In genomic region chr2:202643012-202643858, GRCh38 we compare ENCODE assay signal across 13 cellular contexts.
DNase-seq lines count a peak whose midpoint lies in the region; ATAC-seq, FAIRE-seq and TF ChIP-seq lines count a peak whose summit lies in the region.
"Had no signal": no experiment of that assay in that cellular context is flagged by ENCODE, and none has a peak within 500 bp of the region (broad histone marks: within the 10 kb centered on the region; RNA-seq: fewer than 3 reads in every experiment).

No MANE protein-coding gene starts in this region.

- no peak overlapping the region for H3K9ac ChIP-seq in parathyroid adenoma

- intact Hi-C loops in tibial artery (cut with DNase I; ENCODE audit: low total_unique reads) = no loop called here

- DNase-seq in GM18507 (ENCODE audit: extremely low spot score, insufficient read length, low read depth) = no peak
- DNase-seq in NB4 (ENCODE audit: low read depth) = peak; percentile 27
- DNase-seq in central memory CD8-positive, alpha-beta T cell (ENCODE audit: low spot score in 2 of 2) = no peak
- DNase-seq in NCI-H2107 treated with DMSO at 0.1 percent for 48 hours (lab: John Stamatoyannopoulos, UW; ENCODE audit: unreplicated experiment) = no peak
- no peak for DNase-seq in GDM1 (lab: John Stamatoyannopoulos, UW)
- DNase-seq in tibial artery = no peak
- no peak for DNase-seq in DMS114 treated with DMSO at 0.1 percent for 48 hours (lab: John Stamatoyannopoulos, UW; ENCODE audit: unreplicated experiment)
- DNase-seq: DMS79 treated with DMSO at 0.1 percent for 48 hours, heart left ventricle, NCI-H2029 had no signal

- no peak for TF ChIP-seq POLR2A in NB4 (IDR thresholded peaks at IDR 0.05; ENCODE audit: extremely low read depth, insufficient read length)

- H3K27ac ChIP-seq in parathyroid adenoma (peak overlapping the region; percentile 34), tibial artery (no peak overlapping the region)
- H3K27ac ChIP-seq: SJSA1 had no signal

- ATAC-seq in central memory CD8-positive, alpha-beta T cell (replicated peaks; ENCODE audit: extremely low read depth, poor library complexity, severe bottlenecking) = peak; percentile 73
- ATAC-seq: heart left ventricle had no signal

- H3K27me3 ChIP-seq in parathyroid adenoma (ENCODE audit: control insufficient read depth, insufficient read depth, low read length) = no peaks in the 10 kb centered on the region
- no peaks in the 10 kb centered on the region for H3K27me3 ChIP-seq in tibial artery
- H3K27me3 ChIP-seq: heart left ventricle, SJSA1 had no signal

- H3K27me3 Mint-ChIP-seq in central memory CD8-positive, alpha-beta T cell = no peaks in the 10 kb centered on the region

- H3K4me1 Mint-ChIP-seq in central memory CD8-positive, alpha-beta T cell = peaks cover 31% of the 10 kb centered on the region

- no peak overlapping the region for H3K27ac Mint-ChIP-seq in central memory CD8-positive, alpha-beta T cell (ENCODE audit: low read depth)

- no peak overlapping the region for H3K4me3 Mint-ChIP-seq in central memory CD8-positive, alpha-beta T cell

- H3K36me3 Mint-ChIP-seq in central memory CD8-positive, alpha-beta T cell (ENCODE audit: insufficient read depth) = peaks cover 7% of the 10 kb centered on the region

- H3K4me2 ChIP-seq in parathyroid adenoma (ENCODE audit: low read length) = no peak overlapping the region

- peaks cover 30% of the 10 kb centered on the region for H3K79me2 ChIP-seq in parathyroid adenoma

- H3K36me3 ChIP-seq in parathyroid adenoma (ENCODE audit: control insufficient read depth, insufficient read depth, low read length) = no peaks in the 10 kb centered on the region
- H3K36me3 ChIP-seq in tibial artery = no peaks in the 10 kb centered on the region
- H3K36me3 ChIP-seq: HAP-1, heart left ventricle, SJSA1 had no signal

- H3K4me1 ChIP-seq in parathyroid adenoma = peaks cover 10% of the 10 kb centered on the region
- H3K4me1 ChIP-seq in tibial artery = peaks cover 0 to 4% (median 0%) of the 10 kb centered on the region in 4 donors
- H3K4me1 ChIP-seq: SJSA1 had no signal

- TF ChIP-seq CTCF in NB4 (IDR thresholded peaks at IDR 0.05; ENCODE audit: low read depth, low read length) (no peak), parathyroid adenoma (IDR thresholded peaks at IDR 0.05) (no peak), tibial artery (IDR thresholded peaks at IDR 0.05) (no peak)

- no peaks in the 10 kb centered on the region for H3K9me3 ChIP-seq in parathyroid adenoma (ENCODE audit: control insufficient read depth, low read length)
- H3K9me3 ChIP-seq in tibial artery = no peaks in the 10 kb centered on the region
- H3K9me3 ChIP-seq: HAP-1, heart left ventricle, SJSA1 had no signal

- peak; percentile 80 for FAIRE-seq in GM18507 (lab: Jason Lieb, UNC)

- no peaks in the 10 kb centered on the region for H3K9me3 Mint-ChIP-seq in central memory CD8-positive, alpha-beta T cell

- peak overlapping the region; percentile 34 for H2AFZ ChIP-seq in parathyroid adenoma

- no peak overlapping the region for H3K4me3 ChIP-seq in NB4 (ENCODE audit: low read depth, low read length)
- H3K4me3 ChIP-seq in parathyroid adenoma (ENCODE audit: low read depth, low read length) = no peak overlapping the region
- H3K4me3 ChIP-seq in tibial artery = no peak overlapping the region
- H3K4me3 ChIP-seq: HAP-1, SJSA1 had no signal
